20 cellular contexts compared by ENCODE assay signal in genomic region chr12:91163116-91163515, GRCh38. TPM values are rescaled to one million over a fixed set of nuclear protein-coding genes. Genes with fewer than 3 reads are reported as not detected.
A peak's percentile ranks its signal among the peaks of the same experiment; 100 is the strongest.
DNase-seq lines count a peak whose midpoint lies in the region; ATAC-seq, FAIRE-seq and TF ChIP-seq lines count a peak whose summit lies in the region.
"Had no signal": no experiment of that assay in that cellular context is flagged by ENCODE, and none has a peak within 500 bp of the region (broad histone marks: within the 10 kb centered on the region; RNA-seq: fewer than 3 reads in every experiment).

No MANE protein-coding gene starts in this region.

- intact Hi-C loops in gastrocnemius medialis (cut with DNase I; ENCODE audit: low total_unique reads) (loop anchor here (1.0 kb wide), 1 partner anchor 26 kb away; no protein-coding TSS in a partner anchor), posterior cingulate gyrus (cut with DNase I) (no loop called here), sigmoid colon (cut with DNase I) (no loop called here)
- intact Hi-C loops in activated T-helper 2 cell treated with anti-CD3 and anti-CD28 coated beads, Interferon-gamma antibody, Interleukin-2, Interleukin-4, amounts not matched to agents 10 μg/mL and 5 μg/mL and 100 μg/mL, durations not matched to agents 14 hours and 24 hours and 36 hours (cut with micrococcal nuclease), result no loop called here

- H3K27me3 ChIP-seq in gastrocnemius medialis (no peaks in the 10 kb centered on the region), sigmoid colon (no peaks in the 10 kb centered on the region)
- H3K27me3 ChIP-seq: BE2C had no signal

- H3K4me3 ChIP-seq in gastrocnemius medialis (no peak overlapping the region), sigmoid colon (no peak overlapping the region)
- H3K4me3 ChIP-seq: GM23338 had no signal

- in situ Hi-C loops in SK-MEL-5 (cut with HindIII; ENCODE audit: low pct_unique_long_range_greater_than_20kb, low sequenced_read_pairs) (no loop called here), gastrocnemius medialis (cut with MboI; ENCODE audit: low sequenced_read_pairs in 4 of 4) (no loop called here)

- H3K4me1 ChIP-seq in gastrocnemius medialis (no peaks in the 10 kb centered on the region), sigmoid colon (peaks cover 0 to 4% (median 0%) of the 10 kb centered on the region in 4 donors)
- H3K4me1 ChIP-seq: BE2C, Caco-2 had no signal

- no peaks in the 10 kb centered on the region for H3K9me3 Mint-ChIP-seq in nephron progenitor cell
- H3K9me3 Mint-ChIP-seq in activated T-helper 2 cell treated with anti-CD3 and anti-CD28 coated beads, Interferon-gamma antibody, Interleukin-2, Interleukin-4, amounts not matched to agents 10 μg/mL and 5 μg/mL and 100 μg/mL, durations not matched to agents 14 hours and 24 hours and 36 hours, result no peaks in the 10 kb centered on the region
- H3K9me3 Mint-ChIP-seq: CD8-positive, alpha-beta memory T cell; GM23338 had no signal

- H3K36me3 Mint-ChIP-seq in nephron progenitor cell (ENCODE audit: low read depth), result no peaks in the 10 kb centered on the region
- no peaks in the 10 kb centered on the region for H3K36me3 Mint-ChIP-seq in activated T-helper 2 cell treated with anti-CD3 and anti-CD28 coated beads, Interferon-gamma antibody, Interleukin-2, Interleukin-4, amounts not matched to agents 10 μg/mL and 5 μg/mL and 100 μg/mL, durations not matched to agents 14 hours and 24 hours and 36 hours (ENCODE audit: low read depth)
- H3K36me3 Mint-ChIP-seq: CD4-positive, CD25-positive, alpha-beta regulatory T cell; CD8-positive, alpha-beta memory T cell had no signal

- ATAC-seq in gastrocnemius medialis, result no peak
- ATAC-seq: GM23338 had no signal

- H3K27ac ChIP-seq in gastrocnemius medialis (no peak overlapping the region), sigmoid colon (no peak overlapping the region)

- H3K4me1 Mint-ChIP-seq in nephron progenitor cell, result no peaks in the 10 kb centered on the region
- no peaks in the 10 kb centered on the region for H3K4me1 Mint-ChIP-seq in activated T-helper 2 cell treated with anti-CD3 and anti-CD28 coated beads, Interferon-gamma antibody, Interleukin-2, Interleukin-4, amounts not matched to agents 10 μg/mL and 5 μg/mL and 100 μg/mL, durations not matched to agents 14 hours and 24 hours and 36 hours (ENCODE audit: low read depth)
- H3K4me1 Mint-ChIP-seq: CD4-positive, CD25-positive, alpha-beta regulatory T cell; CD8-positive, alpha-beta memory T cell; GM23338 had no signal

- FAIRE-seq in HTR-8/SVneo (lab: Jason Lieb, UNC), result peak; percentile 9
- FAIRE-seq: A204.1, D721Med, H54 had no signal

- no peak overlapping the region for H3K4me3 Mint-ChIP-seq in nephron progenitor cell
- no peak overlapping the region for H3K4me3 Mint-ChIP-seq in activated T-helper 2 cell treated with anti-CD3 and anti-CD28 coated beads, Interferon-gamma antibody, Interleukin-2, Interleukin-4, amounts not matched to agents 10 μg/mL and 5 μg/mL and 100 μg/mL, durations not matched to agents 14 hours and 24 hours and 36 hours (ENCODE audit: low read depth)
- H3K4me3 Mint-ChIP-seq: CD4-positive, CD25-positive, alpha-beta regulatory T cell; CD8-positive, alpha-beta memory T cell; GM23338 had no signal

- H3K36me3 ChIP-seq in gastrocnemius medialis (no peaks in the 10 kb centered on the region), sigmoid colon (peaks cover 0 to 4% (median under 1%) of the 10 kb centered on the region in 4 donors)
- H3K36me3 ChIP-seq: BE2C had no signal

- peaks cover 3% of the 10 kb centered on the region for H3K27me3 Mint-ChIP-seq in nephron progenitor cell (ENCODE audit: low read depth, poor library complexity)
- no peaks in the 10 kb centered on the region for H3K27me3 Mint-ChIP-seq in activated T-helper 2 cell treated with anti-CD3 and anti-CD28 coated beads, Interferon-gamma antibody, Interleukin-2, Interleukin-4, amounts not matched to agents 10 μg/mL and 5 μg/mL and 100 μg/mL, durations not matched to agents 14 hours and 24 hours and 36 hours (ENCODE audit: low read depth)
- H3K27me3 Mint-ChIP-seq: CD4-positive, CD25-positive, alpha-beta regulatory T cell; CD8-positive, alpha-beta memory T cell had no signal

- H3K9me3 ChIP-seq in gastrocnemius medialis (no peaks in the 10 kb centered on the region), sigmoid colon (no peaks in the 10 kb centered on the region)
- H3K9me3 ChIP-seq: BE2C, Caco-2 had no signal

- TF ChIP-seq POLR2A in gastrocnemius medialis (IDR thresholded peaks at IDR 0.05), result no peak
- TF ChIP-seq POLR2A in sigmoid colon (IDR thresholded peaks at IDR 0.05), result no peak

- no peak for TF ChIP-seq CTCF in nephron progenitor cell (IDR thresholded peaks at IDR 0.05)
- TF ChIP-seq CTCF in gastrocnemius medialis (IDR thresholded peaks at IDR 0.05 in 4 of 5, conservative IDR thresholded peaks at IDR 0.05 in 1 of 5), result no peak
- TF ChIP-seq CTCF in sigmoid colon (IDR thresholded peaks at IDR 0.05), result no peak

- DNase-seq in HTR-8/SVneo (ENCODE audit: insufficient read length, low spot score), result no peak
- DNase-seq in SK-MEL-5 (ENCODE audit: low read depth, low spot score), result peak; percentile 66
- no peak for DNase-seq in nephron progenitor cell
- DNase-seq in gastrocnemius medialis, result no peak
- no peak for DNase-seq in posterior cingulate gyrus
- no peak for DNase-seq in activated T-helper 2 cell treated with anti-CD3 and anti-CD28 coated beads, Interferon-gamma antibody, Interleukin-2, Interleukin-4, amounts not matched to agents 10 μg/mL and 5 μg/mL and 100 μg/mL, durations not matched to agents 14 hours and 24 hours and 36 hours (ENCODE audit: low spot score)
- no peak for DNase-seq in sigmoid colon
- DNase-seq: ACHN; BE2C; C1 segment of cervical spinal cord; Caco-2; CD4-positive, CD25-positive, alpha-beta regulatory T cell; CD8-positive, alpha-beta memory T cell; DMS79; GF-D8; HCEC 1CT had no signal

- TF ChIP-seq EP300 in sigmoid colon (IDR thresholded peaks at IDR 0.05), result no peak

- peak overlapping the region; percentile 58 for H3K27ac Mint-ChIP-seq in nephron progenitor cell
- H3K27ac Mint-ChIP-seq in activated T-helper 2 cell treated with anti-CD3 and anti-CD28 coated beads, Interferon-gamma antibody, Interleukin-2, Interleukin-4, amounts not matched to agents 10 μg/mL and 5 μg/mL and 100 μg/mL, durations not matched to agents 14 hours and 24 hours and 36 hours, result no peak overlapping the region
- H3K27ac Mint-ChIP-seq: CD4-positive, CD25-positive, alpha-beta regulatory T cell; CD8-positive, alpha-beta memory T cell; GM23338 had no signal

RNA-seq across cellular contexts. Expression of gene DCN, which starts 19.5 kb away (rescaled TPM):
- 30.7 and 40.0 TPM in 2 replicates for total RNA-seq in SK-MEL-5 (2014; rRNA removed; shearing (Covaris generic))
- polyA plus RNA-seq in SK-MEL-5 (2015; cell fraction: cytosol; rRNA removed), result 44.2 and 50.2 TPM in 2 replicates
- polyA plus RNA-seq in SK-MEL-5 (2015; cell fraction: nucleus; rRNA removed), result 9.6 and 24.4 TPM in 2 replicates
- 100 to 1,000 TPM; 346 to 674 (median 611) TPM for total RNA-seq in gastrocnemius medialis
- total RNA-seq in activated T-helper 2 cell treated with anti-CD3 and anti-CD28 coated beads, Interferon-gamma antibody, Interleukin-2, Interleukin-4, amounts not matched to agents 10 μg/mL and 5 μg/mL and 100 μg/mL, durations not matched to agents 14 hours and 24 hours and 36 hours, result not detected in 2 replicates
- total RNA-seq in sigmoid colon, result 1,000 to 10,000 TPM in 3 of 4 donors, 100 to 1,000 TPM in 1; 675 to 1,612 (median 1,535) TPM
- polyA plus RNA-seq in sigmoid colon, result 100 to 1,000 TPM in 2 of 3 donors, 10 to 100 TPM in 1; 41.2 to 380 (median 180) TPM
- total RNA-seq: CD4-positive, CD25-positive, alpha-beta regulatory T cell; CD8-positive, alpha-beta memory T cell; GM23338 had no signal
- polyA plus RNA-seq: CD4-positive, CD25-positive, alpha-beta regulatory T cell; CD8-positive, alpha-beta memory T cell; GM23338 had no signal

RNA-seq across cellular contexts. Expression of gene LUM, which starts 51.8 kb away (rescaled TPM):
- 873 and 905 TPM in 2 replicates for total RNA-seq in SK-MEL-5 (2014; rRNA removed; shearing (Covaris generic))
- polyA plus RNA-seq in SK-MEL-5 (2015; cell fraction: cytosol; rRNA removed), result 596 and 623 TPM in 2 replicates
- 131 and 184 TPM in 2 replicates for polyA plus RNA-seq in SK-MEL-5 (2015; cell fraction: nucleus; rRNA removed)
- 10 to 100 TPM in 1 of 4 donors, 1 to 10 TPM in 3; 1.3 to 12.7 (median 5.9) TPM for total RNA-seq in gastrocnemius medialis
- not detected in 2 replicates for total RNA-seq in activated T-helper 2 cell treated with anti-CD3 and anti-CD28 coated beads, Interferon-gamma antibody, Interleukin-2, Interleukin-4, amounts not matched to agents 10 μg/mL and 5 μg/mL and 100 μg/mL, durations not matched to agents 14 hours and 24 hours and 36 hours
- total RNA-seq in sigmoid colon, result 100 to 1,000 TPM in 3 of 4 donors, 10 to 100 TPM in 1; 85.2 to 363 (median 139) TPM
- polyA plus RNA-seq in sigmoid colon, result 10 to 100 TPM; 16.6 to 88.4 (median 44.4) TPM
- total RNA-seq: CD4-positive, CD25-positive, alpha-beta regulatory T cell; CD8-positive, alpha-beta memory T cell; GM23338 had no signal
- polyA plus RNA-seq: CD4-positive, CD25-positive, alpha-beta regulatory T cell; CD8-positive, alpha-beta memory T cell had no signal

Comparison
In these comparisons a context has a peak if more than half of its experiments do, and no peak if none do; other contexts are left out.
1. RNA of gene DCN, which starts 19.5 kb away (total RNA-seq): 675 to 1,612 TPM in sigmoid colon, 346 to 674 TPM in gastrocnemius medialis and 30.7 to 40.0 TPM in SK-MEL-5; not detected in activated T-helper 2 cell treated with anti-CD3 and anti-CD28 coated beads, Interferon-gamma antibody, Interleukin-2, Interleukin-4, amounts not matched to agents 10 μg/mL and 5 μg/mL and 100 μg/mL, durations not matched to agents 14 hours and 24 hours and 36 hours; every median in the first group is over 10 times any median in the second.
2. RNA of gene LUM, which starts 51.8 kb away (total RNA-seq): 873 to 905 TPM in SK-MEL-5 and 85.2 to 363 TPM in sigmoid colon; 1.3 to 12.7 TPM in gastrocnemius medialis and not detected in activated T-helper 2 cell treated with anti-CD3 and anti-CD28 coated beads, Interferon-gamma antibody, Interleukin-2, Interleukin-4, amounts not matched to agents 10 μg/mL and 5 μg/mL and 100 μg/mL, durations not matched to agents 14 hours and 24 hours and 36 hours; every median in the first group is over 4 times any median in the second.